ENCODE assay signal across 21 cellular contexts in the genomic region with DNA sequence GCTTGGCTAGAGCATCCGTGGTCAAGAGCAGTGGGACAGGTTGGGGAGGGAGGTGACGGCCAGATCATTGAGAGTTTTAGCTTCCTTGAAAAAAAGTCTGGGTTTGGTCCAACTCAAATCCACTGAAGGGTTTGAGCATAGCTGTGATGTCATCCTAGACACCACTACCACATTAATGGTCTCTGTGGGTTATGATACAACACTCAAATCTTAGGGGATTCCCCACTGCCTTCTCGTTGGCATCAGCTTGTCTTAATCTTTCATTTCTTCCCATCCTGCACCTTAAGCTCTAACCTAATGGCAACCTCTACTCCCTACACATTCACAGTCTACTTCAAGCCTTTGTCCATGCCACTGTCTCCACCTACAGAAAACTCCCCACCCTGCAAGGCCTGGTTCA.
DNase-seq lines count a peak whose midpoint lies in the region; ATAC-seq and TF ChIP-seq lines count a peak whose summit lies in the region.
"Had no signal": no experiment of that assay in that cellular context is flagged by ENCODE, and none has a peak within 500 bp of the region (broad histone marks: within the 10 kb centered on the region; RNA-seq: fewer than 3 reads in every experiment).

No MANE protein-coding gene starts in this region.

- H3K4me3 Mint-ChIP-seq in activated T-helper 17 cell treated with anti-CD3 and anti-CD28 coated beads, Interleukin-2, amount 50 U/mL, for 72 hours, result no peak overlapping the region
- H3K4me3 Mint-ChIP-seq: CD8-positive, alpha-beta T cell; HFFc6 had no signal

- DNase-seq in activated naive CD4-positive, alpha-beta T cell treated with anti-CD3 and anti-CD28 coated beads, Interleukin-2, amount 50 U/mL, for 72 hours (ENCODE audit: low spot score in 2 of 2), result no peak
- no peak for DNase-seq in activated naive CD4-positive, alpha-beta T cell treated with Interleukin-2 at 50 U/mL for 16 hours
- DNase-seq in stimulated activated naive CD8-positive, alpha-beta T cell treated with anti-CD3 and anti-CD28 coated beads, Interleukin-15, Interleukin-2, amounts not matched to agents 100 U/mL and 50 U/mL, for 24 hours, result no peak
- DNase-seq: Calu3; CD8-positive, alpha-beta T cell; HFFc6; IMR-90; Karpas-422; MM.1S; NCI-H1092; NCI-H1436 treated with DMSO at 0.1 percent for 48 hours; NCI-H2081; NCI-H510A; SHP77 had no signal

- no peaks in the 10 kb centered on the region for H3K36me3 ChIP-seq in HEK293 (ENCODE audit: control insufficient read depth in 2 of 2, insufficient read depth in 1 of 2, low read length in 2 of 2)
- H3K36me3 ChIP-seq: BLaER1 treated with 17β-estradiol and CSF1 and Interleukin-3, amounts not matched to agents 10 nM and 100 nM had no signal

- no peaks in the 10 kb centered on the region for H3K9me3 Mint-ChIP-seq in activated naive CD4-positive, alpha-beta T cell treated with anti-CD3 and anti-CD28 coated beads, Interleukin-2, amount 50 U/mL, for 72 hours
- H3K9me3 Mint-ChIP-seq in activated T-helper 17 cell treated with anti-CD3 and anti-CD28 coated beads, Interleukin-2, amount 50 U/mL, for 72 hours, result no peaks in the 10 kb centered on the region
- H3K9me3 Mint-ChIP-seq: CD8-positive, alpha-beta T cell; HFFc6 had no signal

- H3K4me1 ChIP-seq in HEK293 (ENCODE audit: control insufficient read depth, insufficient read depth, low read length), result peaks cover 17% of the 10 kb centered on the region

- POLR2A ChIA-PET in HEK293 (lab: Yijun Ruan, JAX), result no interaction called here

- H3K4me1 Mint-ChIP-seq in activated T-helper 17 cell treated with anti-CD3 and anti-CD28 coated beads, Interleukin-2, amount 50 U/mL, for 72 hours, result peaks cover 4% of the 10 kb centered on the region

- H3K4me3 ChIP-seq in HEK293 (ENCODE audit: low read depth, low read length), result no peak overlapping the region
- H3K4me3 ChIP-seq: BLaER1 treated with 17β-estradiol and CSF1 and Interleukin-3, amounts not matched to agents 10 nM and 100 nM; SK-N-MC had no signal

- H3K27ac Mint-ChIP-seq in activated naive CD4-positive, alpha-beta T cell treated with anti-CD3 and anti-CD28 coated beads, Interleukin-2, amount 50 U/mL, for 72 hours, result no peak overlapping the region
- H3K27ac Mint-ChIP-seq in activated T-helper 17 cell treated with anti-CD3 and anti-CD28 coated beads, Interleukin-2, amount 50 U/mL, for 72 hours, result no peak overlapping the region
- H3K27ac Mint-ChIP-seq: CD8-positive, alpha-beta T cell; HFFc6 had no signal

- CTCF ChIA-PET in HEK293 (lab: Yijun Ruan, JAX), result interaction anchor here (0.8 to 1.4 kb wide), 2 partner anchors 81 to 191 kb away, joined by 3 to 4 read pairs; no protein-coding TSS in a partner anchor

- H3K36me3 Mint-ChIP-seq in activated naive CD4-positive, alpha-beta T cell treated with anti-CD3 and anti-CD28 coated beads, Interleukin-2, amount 50 U/mL, for 72 hours, result no peaks in the 10 kb centered on the region
- H3K36me3 Mint-ChIP-seq in activated T-helper 17 cell treated with anti-CD3 and anti-CD28 coated beads, Interleukin-2, amount 50 U/mL, for 72 hours (ENCODE audit: low read depth), result no peaks in the 10 kb centered on the region
- H3K36me3 Mint-ChIP-seq: CD8-positive, alpha-beta T cell had no signal

- no peak for TF ChIP-seq CTCF in HEK293 (tag by site-specific recombination; IDR thresholded peaks at IDR 0.05)

- peak; percentile 89 to 96 for ATAC-seq in activated naive CD4-positive, alpha-beta T cell treated with anti-CD3 and anti-CD28 coated beads, Interleukin-2, amount 50 U/mL, for 72 hours
- peak; percentile 80 for ATAC-seq in activated T-helper 17 cell treated with anti-CD3 and anti-CD28 coated beads, Interleukin-2, amount 50 U/mL, for 72 hours (replicated peaks)
- ATAC-seq in stimulated activated naive CD8-positive, alpha-beta T cell treated with anti-CD3 and anti-CD28 coated beads, Interleukin-15, Interleukin-2, amounts not matched to agents 100 U/mL and 50 U/mL, for 24 hours, result peak; percentile 93
- ATAC-seq in HG03439 (IDR thresholded peaks at IDR 0.05; ENCODE audit: unreplicated experiment), result no peak
- ATAC-seq in HG03159 (IDR thresholded peaks at IDR 0.05; ENCODE audit: unreplicated experiment), result no peak
- ATAC-seq: CD8-positive, alpha-beta T cell had no signal

- H3K9me3 ChIP-seq in HEK293 (ENCODE audit: control insufficient read depth, insufficient read depth, low read depth, low read length), result no peaks in the 10 kb centered on the region
- H3K9me3 ChIP-seq: BLaER1 treated with 17β-estradiol and CSF1 and Interleukin-3, amounts not matched to agents 10 nM and 100 nM had no signal

- no peak overlapping the region for H3K27ac ChIP-seq in HEK293 (ENCODE audit: extremely low read depth, low read depth, low read length)
- H3K27ac ChIP-seq: BLaER1 treated with 17β-estradiol and CSF1 and Interleukin-3, amounts not matched to agents 10 nM and 100 nM; HL-60; SK-N-MC had no signal

- H3K27me3 Mint-ChIP-seq in activated T-helper 17 cell treated with anti-CD3 and anti-CD28 coated beads, Interleukin-2, amount 50 U/mL, for 72 hours, result peaks cover 10% of the 10 kb centered on the region

TF ChIP-seq in HEK293, 187 proteins besides CTCF, POLR2A, EP300 and RAD21 (continues in another document):
- TF ChIP-seq KLF9 (tag by site-specific recombination; IDR thresholded peaks at IDR 0.05; ENCODE audit: low read depth), result no peak
- TF ChIP-seq, protein P1, sequence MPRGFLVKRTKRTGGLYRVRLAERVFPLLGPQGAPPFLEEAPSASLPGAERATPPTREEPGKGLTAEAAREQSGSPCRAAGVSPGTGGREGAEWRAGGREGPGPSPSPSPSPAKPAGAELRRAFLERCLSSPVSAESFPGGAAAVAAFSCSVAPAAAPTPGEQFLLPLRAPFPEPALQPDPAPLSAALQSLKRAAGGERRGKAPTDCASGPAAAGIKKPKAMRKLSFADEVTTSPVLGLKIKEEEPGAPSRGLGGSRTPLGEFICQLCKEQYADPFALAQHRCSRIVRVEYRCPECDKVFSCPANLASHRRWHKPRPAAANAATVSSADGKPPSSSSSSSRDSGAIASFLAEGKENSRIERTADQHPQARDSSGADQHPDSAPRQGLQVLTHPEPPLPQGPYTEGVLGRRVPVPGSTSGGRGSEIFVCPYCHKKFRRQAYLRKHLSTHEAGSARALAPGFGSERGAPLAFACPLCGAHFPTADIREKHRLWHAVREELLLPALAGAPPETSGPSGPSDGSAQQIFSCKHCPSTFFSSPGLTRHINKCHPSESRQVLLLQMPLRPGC (tag by site-specific recombination; IDR thresholded peaks at IDR 0.05), result no peak
- TF ChIP-seq, protein P2, sequence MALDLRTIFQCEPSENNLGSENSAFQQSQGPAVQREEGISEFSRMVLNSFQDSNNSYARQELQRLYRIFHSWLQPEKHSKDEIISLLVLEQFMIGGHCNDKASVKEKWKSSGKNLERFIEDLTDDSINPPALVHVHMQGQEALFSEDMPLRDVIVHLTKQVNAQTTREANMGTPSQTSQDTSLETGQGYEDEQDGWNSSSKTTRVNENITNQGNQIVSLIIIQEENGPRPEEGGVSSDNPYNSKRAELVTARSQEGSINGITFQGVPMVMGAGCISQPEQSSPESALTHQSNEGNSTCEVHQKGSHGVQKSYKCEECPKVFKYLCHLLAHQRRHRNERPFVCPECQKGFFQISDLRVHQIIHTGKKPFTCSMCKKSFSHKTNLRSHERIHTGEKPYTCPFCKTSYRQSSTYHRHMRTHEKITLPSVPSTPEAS (tag by site-specific recombination; IDR thresholded peaks at IDR 0.05), result no peak
- peak; percentile 32; the same call in 1 of the 2 replicates for TF ChIP-seq ATF2 (tag by site-specific recombination; IDR thresholded peaks at IDR 0.05; ENCODE audit: low read depth)
- TF ChIP-seq, protein P3, sequence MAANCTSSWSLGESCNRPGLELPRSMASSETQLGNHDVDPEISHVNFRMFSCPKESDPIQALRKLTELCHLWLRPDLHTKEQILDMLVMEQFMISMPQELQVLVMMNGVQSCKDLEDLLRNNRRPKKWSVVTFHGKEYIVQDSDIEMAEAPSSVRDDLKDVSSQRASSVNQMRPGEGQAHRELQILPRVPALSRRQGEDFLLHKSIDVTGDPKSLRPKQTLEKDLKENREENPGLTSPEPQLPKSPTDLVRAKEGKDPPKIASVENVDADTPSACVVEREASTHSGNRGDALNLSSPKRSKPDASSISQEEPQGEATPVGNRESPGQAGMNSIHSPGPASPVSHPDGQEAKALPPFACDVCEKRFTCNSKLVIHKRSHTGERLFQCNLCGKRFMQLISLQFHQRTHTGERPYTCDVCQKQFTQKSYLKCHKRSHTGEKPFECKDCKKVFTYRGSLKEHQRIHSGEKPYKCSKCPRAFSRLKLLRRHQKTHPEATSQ (tag by site-specific recombination; IDR thresholded peaks at IDR 0.05), result no peak
- TF ChIP-seq ZBTB8A (tag by site-specific recombination; IDR thresholded peaks at IDR 0.05), result no peak
- no peak for TF ChIP-seq WT1 (tag by site-specific recombination; IDR thresholded peaks at IDR 0.05)
- TF ChIP-seq ZNF791 (tag by site-specific recombination; IDR thresholded peaks at IDR 0.05), result no peak
- TF ChIP-seq MEIS1 (CRISPR knock-in tag; IDR thresholded peaks at IDR 0.05; ENCODE audit: borderline replicate concordance), result no peak

Comparison
In these comparisons a context has a peak if more than half of its experiments do, and no peak if none do; other contexts are left out.
1. ATAC-seq: peak in activated naive CD4-positive, alpha-beta T cell treated with anti-CD3 and anti-CD28 coated beads, Interleukin-2, amount 50 U/mL, for 72 hours (2 of 2), activated T-helper 17 cell treated with anti-CD3 and anti-CD28 coated beads, Interleukin-2, amount 50 U/mL, for 72 hours (single experiment) and stimulated activated naive CD8-positive, alpha-beta T cell treated with anti-CD3 and anti-CD28 coated beads, Interleukin-15, Interleukin-2, amounts not matched to agents 100 U/mL and 50 U/mL, for 24 hours (single experiment); none in HG03439 (single experiment) and HG03159 (single experiment).